15 cellular contexts compared by ENCODE assay signal in genomic region chr5:81140942-81141341, GRCh38.
DNase-seq lines count a peak whose midpoint lies in the region; ATAC-seq and TF ChIP-seq lines count a peak whose summit lies in the region.
"Had no signal": no experiment of that assay in that cellular context is flagged by ENCODE, and none has a peak within 500 bp of the region (broad histone marks: within the 10 kb centered on the region; RNA-seq: fewer than 3 reads in every experiment).

No MANE protein-coding gene starts in this region.

- H3K27ac Mint-ChIP-seq in MCF 10A (ENCODE audit: low read depth, unreplicated experiment) = no peak overlapping the region
- H3K27ac Mint-ChIP-seq: activated naive CD4-positive, alpha-beta T cell treated with anti-CD3 and anti-CD28 coated beads, Interleukin-2, amount 10 ng/mL, durations not matched to agents 7 days and 5 days; dendritic cell treated with granulocyte-macrophage colony-stimulating factor and Interleukin-4, amounts not matched to agents 40 ng/mL and 50 ng/mL, for 4 days had no signal

- no peak overlapping the region for H3K27ac ChIP-seq in mammary epithelial cell (ENCODE audit: insufficient read depth, low read depth, low read length)
- H3K27ac ChIP-seq in uterus = no peak overlapping the region
- H3K27ac ChIP-seq: HL-60, transverse colon had no signal

- intact Hi-C loops in MCF 10A (cut with micrococcal nuclease) (no loop called here), mammary epithelial cell (cut with micrococcal nuclease) (no loop called here), left cardiac atrium (cut with DNase I) (no loop called here), uterus (cut with DNase I; ENCODE audit: low total_unique reads) (no loop called here)

- no peaks in the 10 kb centered on the region for H3K79me2 ChIP-seq in mammary epithelial cell (ENCODE audit: insufficient read depth, low read length)

- H3K27me3 ChIP-seq in mammary epithelial cell (ENCODE audit: insufficient read depth, low read length) (peaks cover 8% of the 10 kb centered on the region), uterus (no peaks in the 10 kb centered on the region)
- H3K27me3 ChIP-seq: transverse colon had no signal

- H3K9me3 Mint-ChIP-seq in MCF 10A (ENCODE audit: unreplicated experiment) = peaks cover 8% of the 10 kb centered on the region
- H3K9me3 Mint-ChIP-seq: activated naive CD4-positive, alpha-beta T cell treated with anti-CD3 and anti-CD28 coated beads, Interleukin-2, amount 10 ng/mL, durations not matched to agents 7 days and 5 days had no signal

- H3K4me3 ChIP-seq in mammary epithelial cell (replicated peaks in 1 of 3; ENCODE audit: insufficient read depth in 1 of 3, low read depth in 2 of 3, low read length in 3 of 3) (no peak overlapping the region), astrocyte of the spinal cord (ENCODE audit: low read depth, low read length) (no peak overlapping the region), uterus (no peak overlapping the region)
- H3K4me3 ChIP-seq: GM12878, lung, transverse colon had no signal

- peak; percentile 47 to 63 for ATAC-seq in left cardiac atrium
- ATAC-seq: GM12878 had no signal

- H3K9me3 ChIP-seq in mammary epithelial cell (replicated peaks; ENCODE audit: insufficient read depth, low read length) = no peaks in the 10 kb centered on the region
- no peaks in the 10 kb centered on the region for H3K9me3 ChIP-seq in uterus
- H3K9me3 ChIP-seq: transverse colon had no signal

- WGBS in mammary epithelial cell (ENCODE audit: low coverage, missing lambda C conversion rate) = 100% methylated on average over 1 of the region's 1 CpG

- in situ Hi-C loops in mammary epithelial cell (cut with MboI; ENCODE audit: low sequenced_read_pairs in 2 of 2) (no loop called here), astrocyte of the spinal cord (cut with HindIII; ENCODE audit: low sequenced_read_pairs) (no loop called here)

- H2AFZ ChIP-seq in mammary epithelial cell (ENCODE audit: low read depth, low read length) = no peak overlapping the region

- no peaks in the 10 kb centered on the region for H4K20me1 ChIP-seq in mammary epithelial cell (ENCODE audit: insufficient read depth, low read length)

- H3K4me1 Mint-ChIP-seq in MCF 10A (ENCODE audit: insufficient read depth, unreplicated experiment) = no peaks in the 10 kb centered on the region
- H3K4me1 Mint-ChIP-seq: activated naive CD4-positive, alpha-beta T cell treated with anti-CD3 and anti-CD28 coated beads, Interleukin-2, amount 10 ng/mL, durations not matched to agents 7 days and 5 days had no signal

- TF ChIP-seq CTCF in MCF 10A (IDR thresholded peaks at IDR 0.05; ENCODE audit: unreplicated experiment) = no peak
- no peak for TF ChIP-seq CTCF in mammary epithelial cell (conservative IDR thresholded peaks at IDR 0.05 in 1 of 2, IDR thresholded peaks at IDR 0.05 in 1 of 2; ENCODE audit: extremely low read depth in 1 of 2, insufficient read depth in 1 of 2, low read depth in 1 of 2, low read length in 2 of 2)
- no peak for TF ChIP-seq CTCF in astrocyte of the spinal cord (IDR thresholded peaks at IDR 0.05; ENCODE audit: low read depth, low read length)
- no peak for TF ChIP-seq CTCF in uterus (IDR thresholded peaks at IDR 0.05)

- POLR2A ChIA-PET in MCF 10A (lab: Yijun Ruan, JAX) = interaction anchor here (0.7 kb wide), 1 partner anchor 51 kb away, joined by 3 read pairs; no protein-coding TSS in a partner anchor

- no peak overlapping the region for H3K4me2 ChIP-seq in mammary epithelial cell (ENCODE audit: insufficient read depth, low read depth, low read length)

- BruUV-seq in MCF 10A (replicated peaks; lab: Mats Ljungman, UMichigan) (no TSS peak), mammary epithelial cell (replicated peaks; lab: Mats Ljungman, UMichigan) (no TSS peak)

- no peak overlapping the region for H3K9ac ChIP-seq in mammary epithelial cell (ENCODE audit: insufficient read depth, low read length)

- TF ChIP-seq POLR2A in uterus (IDR thresholded peaks at IDR 0.05) = no peak

- H3K36me3 ChIP-seq in mammary epithelial cell (ENCODE audit: insufficient read depth, low read length) (no peaks in the 10 kb centered on the region), uterus (no peaks in the 10 kb centered on the region)
- H3K36me3 ChIP-seq: transverse colon had no signal

- no peaks in the 10 kb centered on the region for H3K27me3 Mint-ChIP-seq in MCF 10A (ENCODE audit: insufficient read depth, unreplicated experiment)
- H3K27me3 Mint-ChIP-seq: activated naive CD4-positive, alpha-beta T cell treated with anti-CD3 and anti-CD28 coated beads, Interleukin-2, amount 10 ng/mL, durations not matched to agents 7 days and 5 days had no signal

- CTCF ChIA-PET in MCF 10A (lab: Yijun Ruan, JAX) = interaction anchor here (1.0 kb wide), 1 partner anchor 53 kb away, joined by 5 read pairs; no protein-coding TSS in a partner anchor
- CTCF ChIA-PET in mammary epithelial cell (lab: Charles Lee; ENCODE audit: low non-redundant PET) = no interaction called here

- DNase-seq in MCF 10A (ENCODE audit: unreplicated experiment) (peak; percentile 18), mammary epithelial cell (no peak), astrocyte of the spinal cord (ENCODE audit: low read depth, low spot score) (peak; percentile 81), left cardiac atrium (peak; percentile 52), uterus (peak; percentile 23 to 31), pons (ENCODE audit: low spot score) (no peak), Kasumi-1 (lab: John Stamatoyannopoulos, UW) (no peak), cerebellar nuclear complex (lab: John Stamatoyannopoulos, UW) (no peak)
- DNase-seq: activated naive CD4-positive, alpha-beta T cell treated with anti-CD3 and anti-CD28 coated beads, Interleukin-2, amount 10 ng/mL, durations not matched to agents 7 days and 5 days; MM.1S; transverse colon had no signal

- no peaks in the 10 kb centered on the region for H3K36me3 Mint-ChIP-seq in MCF 10A (ENCODE audit: insufficient read depth, unreplicated experiment)
- H3K36me3 Mint-ChIP-seq: activated naive CD4-positive, alpha-beta T cell treated with anti-CD3 and anti-CD28 coated beads, Interleukin-2, amount 10 ng/mL, durations not matched to agents 7 days and 5 days had no signal

- H3K4me3 Mint-ChIP-seq in MCF 10A (ENCODE audit: unreplicated experiment) = no peak overlapping the region
- H3K4me3 Mint-ChIP-seq: activated naive CD4-positive, alpha-beta T cell treated with anti-CD3 and anti-CD28 coated beads, Interleukin-2, amount 10 ng/mL, durations not matched to agents 7 days and 5 days; dendritic cell treated with granulocyte-macrophage colony-stimulating factor and Interleukin-4, amounts not matched to agents 40 ng/mL and 50 ng/mL, for 4 days had no signal

- H3K4me1 ChIP-seq in mammary epithelial cell (ENCODE audit: insufficient read depth, low read length) (no peaks in the 10 kb centered on the region), uterus (no peaks in the 10 kb centered on the region)
- H3K4me1 ChIP-seq: transverse colon had no signal

- dilution Hi-C loops in mammary epithelial cell (cut with HindIII; ENCODE audit: low sequenced_read_pairs) = no loop called here

Comparison
In these comparisons a context has a peak if more than half of its experiments do, and no peak if none do; other contexts are left out.
1. DNase-seq: peak in MCF 10A (single experiment), astrocyte of the spinal cord (single experiment), left cardiac atrium (single experiment) and uterus (2 of 2); none in mammary epithelial cell (single experiment), pons (single experiment), Kasumi-1 (0 of 2) and cerebellar nuclear complex (0 of 2).